In genomic region chr5:44663991-44664710, GRCh38 we compare ENCODE assay signal across 13 cellular contexts.
"Had no signal": no experiment of that assay in that cellular context is flagged by ENCODE, and none has a peak within 500 bp of the region (broad histone marks: within the 10 kb centered on the region; RNA-seq: fewer than 3 reads in every experiment).

No MANE protein-coding gene starts in this region.

- H3K36me3 ChIP-seq: gastroesophageal sphincter, left lung, ovary had no signal

- H3K4me3 Mint-ChIP-seq: activated naive CD4-positive, alpha-beta T cell treated with anti-CD3 and anti-CD28 coated beads, Interleukin-2, amount 50 U/mL, for 24 hours had no signal

- H3K27me3 Mint-ChIP-seq: activated naive CD4-positive, alpha-beta T cell treated with anti-CD3 and anti-CD28 coated beads, Interleukin-2, amount 50 U/mL, for 24 hours had no signal

- H3K4me1 ChIP-seq: body of pancreas, gastroesophageal sphincter, left lung had no signal

- H3K27me3 ChIP-seq: body of pancreas, gastroesophageal sphincter, left lung, ovary had no signal

- H3K4me1 Mint-ChIP-seq: activated naive CD4-positive, alpha-beta T cell treated with anti-CD3 and anti-CD28 coated beads, Interleukin-2, amount 50 U/mL, for 24 hours had no signal

- H3K27ac Mint-ChIP-seq: activated naive CD4-positive, alpha-beta T cell treated with anti-CD3 and anti-CD28 coated beads, Interleukin-2, amount 50 U/mL, for 24 hours had no signal

- H3K36me3 Mint-ChIP-seq: activated naive CD4-positive, alpha-beta T cell treated with anti-CD3 and anti-CD28 coated beads, Interleukin-2, amount 50 U/mL, for 24 hours had no signal

- H3K4me3 ChIP-seq: body of pancreas, gastroesophageal sphincter, left lung, ovary had no signal

- H3K9me3 ChIP-seq: body of pancreas, gastroesophageal sphincter, ovary had no signal

- DNase-seq: activated effector memory CD4-positive, alpha-beta T cell treated with Interleukin-2 at 50 U/mL for 16 hours; activated T-cell treated with anti-CD3 and anti-CD28 coated beads, Interleukin-2, amount 50 U/mL, for 1 hour; body of pancreas; central memory CD4-positive, alpha-beta T cell; cortex of kidney; effector CD8-positive, alpha-beta T cell; mesendoderm; ovary; T-helper 2 cell; trophoblast cell had no signal

- ATAC-seq: body of pancreas, gastroesophageal sphincter, left lung had no signal

- H3K27ac ChIP-seq: body of pancreas, gastroesophageal sphincter, left lung, ovary had no signal
